In the genomic region with DNA sequence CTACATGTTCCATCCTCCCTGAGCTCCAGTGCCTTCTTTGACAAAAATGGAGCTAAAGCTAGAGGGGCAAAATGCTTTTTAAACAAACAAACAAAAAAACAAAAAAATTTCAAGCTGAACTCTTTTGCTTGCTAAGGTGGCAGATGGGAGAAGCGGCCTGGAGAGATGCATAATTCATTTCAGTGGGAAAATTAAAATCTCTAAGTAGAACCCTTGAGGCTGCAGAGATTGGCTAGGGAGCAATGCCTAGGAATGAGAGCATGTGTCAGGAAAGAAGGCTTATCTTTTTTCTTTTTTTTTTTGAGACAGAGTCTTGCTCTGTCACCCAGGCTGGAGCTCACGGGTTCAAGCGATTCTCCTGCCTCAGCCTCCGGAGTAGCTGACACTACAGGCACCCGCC, we compare ENCODE assay signal across 20 cellular contexts.
"Had no signal": no experiment of that assay in that cellular context is flagged by ENCODE, and none has a peak within 500 bp of the region (broad histone marks: within the 10 kb centered on the region; RNA-seq: fewer than 3 reads in every experiment).

No MANE protein-coding gene starts in this region.

- H3K27ac Mint-ChIP-seq: activated CD4-positive, alpha-beta T cell treated with anti-CD3 and anti-CD28 coated beads, Interleukin-2, amount 10 ng/mL, durations not matched to agents 24 days and 14 days; activated CD8-positive, alpha-beta T cell treated with anti-CD3 and anti-CD28 coated beads, Interleukin-2, amount 10 ng/mL, durations not matched to agents 7 days and 5 days; activated naive CD8-positive, alpha-beta T cell treated with anti-CD3 and anti-CD28 coated beads, Interleukin-2, amount 10 ng/mL, durations not matched to agents 7 days and 5 days; activated T-cell treated with anti-CD3 and anti-CD28 coated beads, Interleukin-2, amount 50 U/mL, for 24 hours; activated T-helper 2 cell treated with anti-CD3 and anti-CD28 coated beads, Interferon-gamma antibody, Interleukin-2, Interleukin-4, amounts not matched to agents 10 μg/mL and 5 μg/mL and 100 μg/mL, durations not matched to agents 14 hours and 24 hours and 36 hours; natural killer cell treated with Interleukin-12 subunit alpha and Interleukin-12 subunit beta and Interleukin-15 and Interleukin-18, amount 100 ng/mL, for 72 hours; progenitor cell of endocrine pancreas had no signal

- H3K9me3 ChIP-seq: colonic mucosa, lower lobe of right lung, right atrium auricular region, tibial nerve had no signal

- DNase-seq: activated CD4-positive, alpha-beta T cell treated with anti-CD3 and anti-CD28 coated beads, Interleukin-2, amount 10 ng/mL, durations not matched to agents 24 days and 14 days; activated CD4-positive, CD25-positive, alpha-beta regulatory T cell; activated CD8-positive, alpha-beta T cell treated with anti-CD3 and anti-CD28 coated beads, Interleukin-2, amount 10 ng/mL, durations not matched to agents 7 days and 5 days; activated naive CD4-positive, alpha-beta T cell treated with Interleukin-2 at 50 U/mL for 16 hours; activated naive CD8-positive, alpha-beta T cell treated with anti-CD3 and anti-CD28 coated beads, Interleukin-2, amount 10 ng/mL, durations not matched to agents 7 days and 5 days; activated T-cell treated with anti-CD3 and anti-CD28 coated beads, Interleukin-2, amount 50 U/mL, for 24 hours; amygdala; colonic mucosa; foreskin melanocyte; lower lobe of right lung; nucleus accumbens; stimulated activated naive CD8-positive, alpha-beta T cell treated with anti-CD3 and anti-CD28 coated beads, Interleukin-15, Interleukin-2, amounts not matched to agents 100 U/mL and 50 U/mL, for 24 hours; substantia nigra; T1000 had no signal

- H3K4me3 Mint-ChIP-seq: activated CD4-positive, alpha-beta T cell treated with anti-CD3 and anti-CD28 coated beads, Interleukin-2, amount 10 ng/mL, durations not matched to agents 24 days and 14 days; activated CD8-positive, alpha-beta T cell treated with anti-CD3 and anti-CD28 coated beads, Interleukin-2, amount 10 ng/mL, durations not matched to agents 7 days and 5 days; activated naive CD8-positive, alpha-beta T cell treated with anti-CD3 and anti-CD28 coated beads, Interleukin-2, amount 10 ng/mL, durations not matched to agents 7 days and 5 days; activated T-cell treated with anti-CD3 and anti-CD28 coated beads, Interleukin-2, amount 50 U/mL, for 24 hours; natural killer cell treated with Interleukin-12 subunit alpha and Interleukin-12 subunit beta and Interleukin-15 and Interleukin-18, amount 100 ng/mL, for 72 hours had no signal

- H3K4me3 ChIP-seq: colonic mucosa, lower lobe of right lung, right atrium auricular region, skin epidermis, tibial nerve had no signal

- H3K27me3 ChIP-seq: colonic mucosa, right atrium auricular region, tibial nerve had no signal

- H3K36me3 ChIP-seq: colonic mucosa, lower lobe of right lung, right atrium auricular region, tibial nerve had no signal

- H3K27me3 Mint-ChIP-seq: activated CD4-positive, alpha-beta T cell treated with anti-CD3 and anti-CD28 coated beads, Interleukin-2, amount 10 ng/mL, durations not matched to agents 24 days and 14 days; activated naive CD8-positive, alpha-beta T cell treated with anti-CD3 and anti-CD28 coated beads, Interleukin-2, amount 10 ng/mL, durations not matched to agents 7 days and 5 days; activated T-cell treated with anti-CD3 and anti-CD28 coated beads, Interleukin-2, amount 50 U/mL, for 24 hours; natural killer cell treated with Interleukin-12 subunit alpha and Interleukin-12 subunit beta and Interleukin-15 and Interleukin-18, amount 100 ng/mL, for 72 hours had no signal

- H3K4me1 Mint-ChIP-seq: activated CD4-positive, alpha-beta T cell treated with anti-CD3 and anti-CD28 coated beads, Interleukin-2, amount 10 ng/mL, durations not matched to agents 24 days and 14 days had no signal

- H3K4me1 ChIP-seq: colonic mucosa, lower lobe of right lung, tibial nerve had no signal

- H3K27ac ChIP-seq: colonic mucosa, lower lobe of right lung, right atrium auricular region had no signal

- H3K9me3 Mint-ChIP-seq: activated CD4-positive, alpha-beta T cell treated with anti-CD3 and anti-CD28 coated beads, Interleukin-2, amount 10 ng/mL, durations not matched to agents 24 days and 14 days; activated naive CD8-positive, alpha-beta T cell treated with anti-CD3 and anti-CD28 coated beads, Interleukin-2, amount 10 ng/mL, durations not matched to agents 7 days and 5 days; activated T-cell treated with anti-CD3 and anti-CD28 coated beads, Interleukin-2, amount 50 U/mL, for 24 hours; activated T-helper 2 cell treated with anti-CD3 and anti-CD28 coated beads, Interferon-gamma antibody, Interleukin-2, Interleukin-4, amounts not matched to agents 10 μg/mL and 5 μg/mL and 100 μg/mL, durations not matched to agents 14 hours and 24 hours and 36 hours; natural killer cell treated with Interleukin-12 subunit alpha and Interleukin-12 subunit beta and Interleukin-15 and Interleukin-18, amount 100 ng/mL, for 72 hours had no signal

- H3K36me3 Mint-ChIP-seq: activated naive CD8-positive, alpha-beta T cell treated with anti-CD3 and anti-CD28 coated beads, Interleukin-2, amount 10 ng/mL, durations not matched to agents 7 days and 5 days; natural killer cell treated with Interleukin-12 subunit alpha and Interleukin-12 subunit beta and Interleukin-15 and Interleukin-18, amount 100 ng/mL, for 72 hours had no signal
